Comparison of ENCODE assay signal across 8 cellular contexts in the genomic region with DNA sequence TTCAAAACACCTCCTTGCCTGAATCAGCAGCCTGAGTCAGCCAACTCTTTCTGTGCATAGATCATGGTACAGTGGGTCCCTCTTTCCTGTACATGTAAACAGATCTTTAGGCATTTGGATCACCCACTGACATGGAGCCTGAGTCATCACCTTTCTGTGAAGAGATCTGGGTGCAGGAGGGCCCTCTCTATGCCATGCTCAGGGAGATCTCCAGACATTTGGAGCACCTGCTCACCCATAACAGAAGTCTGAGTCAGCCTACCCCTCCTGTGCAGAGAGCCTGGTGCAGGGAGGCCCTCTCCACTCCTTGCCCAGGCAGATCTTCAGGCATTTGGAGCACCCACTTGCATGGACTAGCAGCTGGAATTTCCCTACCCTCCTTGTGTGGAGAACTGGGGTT. TPM values are rescaled to one million over a fixed set of nuclear protein-coding genes. Genes with fewer than 3 reads are reported as not detected.
DNase-seq lines count a peak whose midpoint lies in the region; ATAC-seq and TF ChIP-seq lines count a peak whose summit lies in the region.

No MANE protein-coding gene starts in this region.

- ATAC-seq in GM21515 (IDR thresholded peaks at IDR 0.05; ENCODE audit: unreplicated experiment): peak; percentile 17
- ATAC-seq in HG03135 (IDR thresholded peaks at IDR 0.05; ENCODE audit: unreplicated experiment): no peak
- no peak for ATAC-seq in right cardiac atrium
- no peak for ATAC-seq in HG03469 (IDR thresholded peaks at IDR 0.05; ENCODE audit: unreplicated experiment)

- DNase-seq in ACHN (peak; percentile 13), HS-27A (ENCODE audit: low read depth) (peak; percentile 72), epithelial cell of esophagus (ENCODE audit: low read depth) (peak; percentile 93), activated gamma-delta T cell treated with Interleukin-2 at 50 U/mL for 16 hours (no peak), right cardiac atrium (no peak)

- no peaks in the 10 kb centered on the region for H3K27me3 ChIP-seq in right cardiac atrium (ENCODE audit: control insufficient read depth, insufficient read depth)

- no peak overlapping the region for H3K27ac ChIP-seq in right cardiac atrium (ENCODE audit: low read length)

- intact Hi-C loops in right cardiac atrium (cut with DNase I): no loop called here

- TF ChIP-seq CTCF in epithelial cell of esophagus (IDR thresholded peaks at IDR 0.05; ENCODE audit: insufficient read depth, low read depth, low read length, missing control alignments): no peak

- no peaks in the 10 kb centered on the region for H3K9me3 ChIP-seq in right cardiac atrium (ENCODE audit: control insufficient read depth, low read length)

- H3K4me3 ChIP-seq in epithelial cell of esophagus (ENCODE audit: low read length): no peak overlapping the region
- H3K4me3 ChIP-seq in right cardiac atrium (ENCODE audit: low read length): no peak overlapping the region

- in situ Hi-C loops in ACHN (cut with HindIII; ENCODE audit: low pct_ligation_motif_present, low pct_unique_long_range_greater_than_20kb, low sequenced_read_pairs): no loop called here

- no peaks in the 10 kb centered on the region for H3K4me1 ChIP-seq in right cardiac atrium (ENCODE audit: control insufficient read depth, insufficient read depth, low read length)

RNA-seq across cellular contexts. Expression of a gene that starts 56.2 kb away (rescaled TPM):
- under 1 TPM in 1 of 4 donors, not detected in 3; 0.39 TPM for total RNA-seq in right cardiac atrium
- polyA plus RNA-seq in right cardiac atrium: 0.57 TPM

RNA-seq across cellular contexts. Expression of a gene that starts 56.6 kb away (rescaled TPM):
- total RNA-seq in right cardiac atrium: under 1 TPM in 3 of 4 donors, not detected in 1; 0.26 to 0.47 (median 0.40) TPM
- 0.16 TPM for polyA plus RNA-seq in right cardiac atrium

Comparison
In these comparisons a context has a peak if more than half of its experiments do, and no peak if none do; other contexts are left out.
1. DNase-seq: peak in ACHN (single experiment), HS-27A (single experiment) and epithelial cell of esophagus (single experiment); none in activated gamma-delta T cell treated with Interleukin-2 at 50 U/mL for 16 hours (single experiment) and right cardiac atrium (0 of 3).